Comparison of ENCODE assay signal across 11 cellular contexts in the genomic region with DNA sequence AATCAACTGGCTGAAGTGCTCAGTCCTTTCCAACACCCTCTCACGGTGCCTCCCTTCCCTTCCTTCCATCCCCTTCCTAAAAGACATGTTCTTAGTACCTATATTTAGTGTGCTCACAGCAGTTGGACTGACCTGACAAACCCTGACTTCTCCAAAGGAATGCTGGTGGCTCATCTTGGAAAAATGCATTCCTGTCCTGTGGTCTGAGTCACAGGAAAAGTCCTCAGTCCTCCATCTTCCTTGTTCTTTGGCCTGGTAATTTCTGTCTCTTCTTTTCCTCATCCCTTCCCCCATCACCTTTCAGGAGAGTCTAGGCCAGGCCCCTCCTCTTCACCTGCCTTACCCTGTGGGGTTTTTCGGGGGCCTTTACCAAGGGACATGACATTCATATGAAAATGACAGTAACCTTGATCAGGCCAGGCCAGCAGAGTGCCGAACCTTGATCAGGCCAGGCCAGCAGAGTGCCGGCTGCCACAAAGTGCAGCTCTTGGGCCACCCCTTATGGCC. TPM values are rescaled to one million over a fixed set of nuclear protein-coding genes. Genes with fewer than 3 reads are reported as not detected.
DNase-seq lines count a peak whose midpoint lies in the region; ATAC-seq lines count a peak whose summit lies in the region.
"Had no signal": no experiment of that assay in that cellular context is flagged by ENCODE, and none has a peak within 500 bp of the region (broad histone marks: within the 10 kb centered on the region; RNA-seq: fewer than 3 reads in every experiment).

No MANE protein-coding gene starts in this region.

- H3F3A ChIP-seq in GM23248 (ENCODE audit: insufficient read depth): peaks cover 4% of the 10 kb centered on the region; the same call in 1 of the 2 replicates

- DNase-seq in GM23248 (peak; percentile 90), SW 1271 (lab: John Stamatoyannopoulos, UW) (peak; percentile 53 to 83), glomerular endothelial cell (ENCODE audit: extremely low read depth, low read depth, low spot score) (peak; percentile 72), renal cortical epithelial cell (ENCODE audit: low read depth) (peak; percentile 98), KG1 (lab: John Stamatoyannopoulos, UW) (no peak), COLO668 (lab: John Stamatoyannopoulos, UW; ENCODE audit: unreplicated experiment) (no peak)
- DNase-seq: activated B cell treated with CpG ODN at 0.5 μM for 24 hours, foreskin melanocyte, Kasumi-1 had no signal

- in situ Hi-C loops in GM23248 (cut with MboI): loop anchor here (25.0 kb wide), 1 partner anchor 676 kb away; no protein-coding TSS in a partner anchor

- peak overlapping the region; percentile 43 for H3K27ac ChIP-seq in GM23248

- no peaks in the 10 kb centered on the region for H3K9me3 ChIP-seq in GM23248 (ENCODE audit: low read depth)

- H3K9ac ChIP-seq in GM23248: no peak overlapping the region; the same call in 1 of the 2 replicates

- H3K27me3 ChIP-seq in GM23248 (replicated peaks; ENCODE audit: insufficient read depth): no peaks in the 10 kb centered on the region

- no peaks in the 10 kb centered on the region for H4K20me1 ChIP-seq in GM23248 (ENCODE audit: insufficient read depth)

- 60 to 65% methylated on average over 4 of the region's 4 CpGs for WGBS in GM23248 (ENCODE audit: low coverage in 1 of 2, low lambda C conversion rate in 2 of 2, missing lambda C conversion rate in 2 of 2), 2 experiments

- H3K4me1 ChIP-seq in GM23248 (ENCODE audit: insufficient read depth): peaks cover 42% of the 10 kb centered on the region

- peak overlapping the region; percentile 17; the same call in 1 of the 2 replicates for H3K4me3 ChIP-seq in GM23248

- peak overlapping the region; percentile 85 for H2AFZ ChIP-seq in GM23248

- peak overlapping the region; percentile 48 for H3K4me2 ChIP-seq in GM23248 (ENCODE audit: unreplicated experiment)

- no peak for ATAC-seq in esophagus mucosa
- ATAC-seq in HG03520 (IDR thresholded peaks at IDR 0.05; ENCODE audit: unreplicated experiment): no peak

- H3K36me3 ChIP-seq in GM23248 (ENCODE audit: low read depth): peaks cover 4% of the 10 kb centered on the region; the same call in 1 of the 2 replicates

- H3K79me2 ChIP-seq in GM23248 (ENCODE audit: insufficient read depth): peaks cover 30% of the 10 kb centered on the region

- no peaks in the 10 kb centered on the region for H3K9me2 ChIP-seq in GM23248 (ENCODE audit: insufficient read depth)

RNA-seq across cellular contexts. Expression of a gene that starts 7.2 kb away (rescaled TPM):
- 6.9 and 9.4 TPM in 2 replicates for total RNA-seq in GM23248 (2014; rRNA removed; shearing (Covaris generic))
- polyA plus RNA-seq in GM23248 (2016; fragmentation: Nextera tagmentation; extraction: Ambion mirVana): 15.2 and 16.1 TPM in 2 replicates
- 72.3 and 128 TPM in 2 replicates for total RNA-seq in glomerular endothelial cell
- total RNA-seq in renal cortical epithelial cell: 96.4 and 314 TPM in 2 replicates
- total RNA-seq in esophagus mucosa: 125 TPM

Comparison
In these comparisons a context has a peak if more than half of its experiments do, and no peak if none do; other contexts are left out.
1. DNase-seq: peak in GM23248 (single experiment), SW 1271 (2 of 2), glomerular endothelial cell (single experiment) and renal cortical epithelial cell (single experiment); none in KG1 (single experiment) and COLO668 (single experiment).